Comparison of ENCODE assay signal across 20 cellular contexts in genomic region chr1:183241446-183241845, GRCh38. TPM values are rescaled to one million over a fixed set of nuclear protein-coding genes. Genes with fewer than 3 reads are reported as not detected.
DNase-seq lines count a peak whose midpoint lies in the region; ATAC-seq and TF ChIP-seq lines count a peak whose summit lies in the region.
"Had no signal": no experiment of that assay in that cellular context is flagged by ENCODE, and none has a peak within 500 bp of the region (broad histone marks: within the 10 kb centered on the region; RNA-seq: fewer than 3 reads in every experiment).

No MANE protein-coding gene starts in this region.

- H3K36me3 ChIP-seq in sigmoid colon = no peaks in the 10 kb centered on the region

- TF ChIP-seq EP300 in sigmoid colon (IDR thresholded peaks at IDR 0.05) = no peak

- WGBS in right cardiac atrium = 61% methylated on average over 4 of the region's 4 CpGs
- 79 to 80% methylated on average over 4 of the region's 4 CpGs for WGBS in sigmoid colon, 2 donors

- peaks cover 11% of the 10 kb centered on the region for H3K4me1 ChIP-seq in right cardiac atrium (ENCODE audit: control insufficient read depth, insufficient read depth, low read length)
- H3K4me1 ChIP-seq in sigmoid colon = peaks cover 0 to 4% (median 0%) of the 10 kb centered on the region in 4 donors

- DNase-seq in right cardiac atrium (no peak), left ventricle myocardium superior (no peak), fibroblast of gingiva (ENCODE audit: low read depth) (peak; percentile 70), sigmoid colon (no peak), germinal center (ENCODE audit: low spot score) (no peak), 8988T (no peak)
- DNase-seq in activated CD4-positive, alpha-beta T cell treated with anti-CD3 and anti-CD28 coated beads for 48 hours = no peak
- DNase-seq: ACHN; activated naive CD8-positive, alpha-beta T cell treated with anti-CD3 and anti-CD28 coated beads, Interleukin-2, amount 50 U/mL, for 24 hours; central memory CD4-positive, alpha-beta T cell; effector memory CD8-positive, alpha-beta T cell; NCI-H1436; NCI-H226; stimulated activated CD4-positive, alpha-beta T cell treated with anti-CD3 and anti-CD28 coated beads, Interleukin-4, amount 100 ng/mL, for 4 hours; T-helper 1 cell had no signal

- H3K4me3 ChIP-seq in right cardiac atrium (ENCODE audit: low read length) (no peak overlapping the region), sigmoid colon (no peak overlapping the region)
- H3K4me3 ChIP-seq: GM12878 had no signal

- H3K9me3 ChIP-seq in right cardiac atrium (ENCODE audit: control insufficient read depth, low read length) = no peaks in the 10 kb centered on the region
- H3K9me3 ChIP-seq in sigmoid colon = no peaks in the 10 kb centered on the region

- no peaks in the 10 kb centered on the region for H3K27me3 ChIP-seq in right cardiac atrium (ENCODE audit: control insufficient read depth, insufficient read depth)
- no peaks in the 10 kb centered on the region for H3K27me3 ChIP-seq in sigmoid colon

- TF ChIP-seq POLR2A in sigmoid colon (IDR thresholded peaks at IDR 0.05) = no peak

- no peak for ATAC-seq in right cardiac atrium
- ATAC-seq in left ventricle myocardium superior = no peak
- ATAC-seq in HG02884 (IDR thresholded peaks at IDR 0.05; ENCODE audit: unreplicated experiment) = no peak
- ATAC-seq: activated naive CD8-positive, alpha-beta T cell treated with anti-CD3 and anti-CD28 coated beads, Interleukin-2, amount 50 U/mL, for 24 hours; activated T-helper 17 cell treated with anti-CD3 and anti-CD28 coated beads, Interleukin-2, amount 50 U/mL, for 72 hours; effector memory CD8-positive, alpha-beta T cell; GM12878; WTC11 had no signal

- H3K27ac ChIP-seq in right cardiac atrium (ENCODE audit: low read length) (peak overlapping the region; percentile 36), sigmoid colon (peak overlapping the region; percentile 39 to 71 (median 50))

- intact Hi-C loops in right cardiac atrium (cut with DNase I) (no loop called here), left ventricle myocardium superior (cut with micrococcal nuclease) (no loop called here), sigmoid colon (cut with DNase I) (no loop called here)

- no peak for TF ChIP-seq CTCF in sigmoid colon (IDR thresholded peaks at IDR 0.05)

RNA-seq across cellular contexts. Expression of gene LAMC2, which starts 55.4 kb away (rescaled TPM):
- total RNA-seq in right cardiac atrium = 1 to 10 TPM in 3 of 4 donors, under 1 TPM in 1; 0.99 to 3.0 (median 1.4) TPM
- 0.70 TPM for polyA plus RNA-seq in right cardiac atrium
- total RNA-seq in left ventricle myocardium superior = 3.7 TPM
- total RNA-seq in sigmoid colon = 1 to 10 TPM; 2.6 to 5.0 (median 3.7) TPM
- 10 to 100 TPM in 1 of 3 donors, 1 to 10 TPM in 2; 4.2 to 24.0 (median 4.8) TPM for polyA plus RNA-seq in sigmoid colon
- total RNA-seq: activated CD8-positive, alpha-beta memory T cell treated with anti-CD3 and anti-CD28 coated beads for 36 hours had no signal
